Comparison of ENCODE assay signal across 18 cellular contexts in the genomic region with DNA sequence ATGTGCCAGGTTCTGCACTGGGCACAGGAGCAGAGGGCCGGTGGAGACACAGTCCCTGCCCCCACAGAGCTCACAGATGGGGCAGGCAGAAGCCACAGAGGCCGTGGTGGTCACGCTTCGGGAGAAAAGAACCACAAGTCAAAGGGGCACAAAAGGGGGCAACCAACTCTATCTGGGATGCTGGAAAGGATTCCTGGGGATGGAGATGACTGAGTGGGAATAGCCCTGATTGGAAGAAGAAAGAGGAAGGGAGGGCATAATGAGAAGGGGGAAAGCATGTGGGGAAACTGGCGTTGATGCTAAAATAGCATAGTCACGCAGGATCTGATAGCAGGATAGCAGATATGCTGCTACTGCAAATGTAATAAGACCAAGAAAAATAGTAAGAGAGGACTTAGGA.
DNase-seq lines count a peak whose midpoint lies in the region; ATAC-seq, FAIRE-seq and TF ChIP-seq lines count a peak whose summit lies in the region.
"Had no signal": no experiment of that assay in that cellular context is flagged by ENCODE, and none has a peak within 500 bp of the region (broad histone marks: within the 10 kb centered on the region; RNA-seq: fewer than 3 reads in every experiment).

No MANE protein-coding gene starts in this region.

- H3K4me3 ChIP-seq in heart left ventricle (no peak overlapping the region), right cardiac atrium (ENCODE audit: low read length) (no peak overlapping the region), K562 (no peak overlapping the region)

- no TSS peak for BruUV-seq in K562 (replicated peaks; lab: Mats Ljungman, UMichigan)

- no peak for TF ChIP-seq EP300 in K562 (IDR thresholded peaks at IDR 0.05; ENCODE audit: low read length)

- no peaks in the 10 kb centered on the region; the same call in 1 of the 2 replicates for H4K20me1 ChIP-seq in K562 (replicated peaks; ENCODE audit: control insufficient read depth, insufficient read depth, low read length)

- TF ChIP-seq RAD21 in K562 (CRISPR knock-in tag; conservative IDR thresholded peaks at IDR 0.05 in 1 of 2, IDR thresholded peaks at IDR 0.05 in 1 of 2) = no peak

- H3K27me3 ChIP-seq in heart left ventricle = no peaks in the 10 kb centered on the region
- no peaks in the 10 kb centered on the region for H3K27me3 ChIP-seq in right cardiac atrium (ENCODE audit: control insufficient read depth, insufficient read depth)
- peaks cover 7 to 10% of the 10 kb centered on the region in 2 experiments; a peak in 4 of 5 replicates for H3K27me3 ChIP-seq in K562 (ENCODE audit: control insufficient read depth in 2 of 2, insufficient read depth in 2 of 2, low read length in 2 of 2)

- H3K36me3 ChIP-seq in heart left ventricle (no peaks in the 10 kb centered on the region), K562 (ENCODE audit: control insufficient read depth, insufficient read depth, low read length) (no peaks in the 10 kb centered on the region)

- no peak overlapping the region for H3K4me2 ChIP-seq in K562 (ENCODE audit: insufficient read depth, low read length)

- no peak overlapping the region for H3K9ac ChIP-seq in K562 (ENCODE audit: insufficient read depth in 1 of 2, low read depth in 2 of 2, low read length in 2 of 2)

- no peak overlapping the region for H2AFZ ChIP-seq in K562 (ENCODE audit: low read depth, low read length)

- CTCF ChIA-PET in K562 (lab: Yijun Ruan, JAX; ENCODE audit: low intra/inter-chr PET ratio) = no interaction called here

- no peak for FAIRE-seq in K562 (lab: Jason Lieb, UNC)
- FAIRE-seq: GM12892 had no signal

- H3K27ac ChIP-seq in heart left ventricle = peak overlapping the region in 7 of 12 donors; percentile 79 to 95 (median 86)
- H3K27ac ChIP-seq in right cardiac atrium (ENCODE audit: low read length) = peak overlapping the region; percentile 75
- H3K27ac ChIP-seq in K562 (ENCODE audit: extremely low read depth, low read depth, low read length) = no peak overlapping the region
- H3K27ac ChIP-seq: 22Rv1 had no signal

- DNase-seq in heart left ventricle = no peak
- no peak for DNase-seq in Right ventricle myocardium inferior (ENCODE audit: missing footprints)
- DNase-seq in right cardiac atrium = no peak
- no peak for DNase-seq in left ventricle myocardium superior
- DNase-seq in K562 (ENCODE audit: extremely low read depth in 1 of 4, low spot score in 3 of 4) = no peak
- DNase-seq in activated CD4-positive, CD25-positive, alpha-beta regulatory T cell treated with anti-CD3 and anti-CD28 coated beads, Interleukin-2, amount 50 U/mL, for 72 hours = no peak
- DNase-seq in NCI-H1694 treated with DMSO at 0.1 percent for 48 hours (lab: John Stamatoyannopoulos, UW) = no peak
- DNase-seq in activated CD4-positive, CD25-positive, alpha-beta regulatory T cell (lab: John Stamatoyannopoulos, UW) = no peak
- DNase-seq: C1 segment of cervical spinal cord; Caco-2; CD8-positive, alpha-beta T cell; DMS153; DND-41; GOT3; H7 had no signal

- no peak for TF ChIP-seq CTCF in heart left ventricle (IDR thresholded peaks at IDR 0.05)
- TF ChIP-seq CTCF in K562 (IDR thresholded peaks at IDR 0.05 in 2 of 3, conservative IDR thresholded peaks at IDR 0.05 in 1 of 3; ENCODE audit: insufficient read depth in 2 of 3, low read depth in 1 of 3, low read length in 3 of 3) = no peak

- H3K79me2 ChIP-seq in K562 (ENCODE audit: control insufficient read depth, insufficient read depth, low read length) = no peaks in the 10 kb centered on the region

- ATAC-seq in heart left ventricle (no peak), Right ventricle myocardium inferior (no peak), right cardiac atrium (no peak), left ventricle myocardium superior (no peak), K562 (no peak)
- ATAC-seq: CD8-positive, alpha-beta T cell; HCT116 had no signal

- POLR2A ChIA-PET in K562 (lab: Yijun Ruan, JAX) = no interaction called here

- intact Hi-C loops in heart left ventricle (cut with DNase I) = loop anchor here in 2 of 10 donors (2.0 to 5.0 kb wide), 3 partner anchors 94 to 136 kb away; a partner anchor contains a TSS
- intact Hi-C loops in Right ventricle myocardium inferior (cut with DNase I) = loop anchor here (5.0 kb wide), 2 partner anchors 64 to 114 kb away; no protein-coding TSS in a partner anchor
- intact Hi-C loops in right cardiac atrium (cut with DNase I) = no loop called here
- intact Hi-C loops in left ventricle myocardium superior (cut with micrococcal nuclease) = loop anchor here (10.0 kb wide), 1 partner anchor 97 kb away; no protein-coding TSS in a partner anchor
- intact Hi-C loops in K562 (cut with micrococcal nuclease) = no loop called here

- peaks cover 3% of the 10 kb centered on the region for H3K9me1 ChIP-seq in K562 (ENCODE audit: control insufficient read depth, insufficient read depth, low read length)

- H3K9me3 ChIP-seq in heart left ventricle (no peaks in the 10 kb centered on the region), right cardiac atrium (ENCODE audit: control insufficient read depth, low read length) (no peaks in the 10 kb centered on the region), K562 (replicated peaks; ENCODE audit: control insufficient read depth, insufficient read depth, low read depth, low read length) (no peaks in the 10 kb centered on the region)
- H3K9me3 ChIP-seq: Caco-2 had no signal

- TF ChIP-seq POLR2A in heart left ventricle (IDR thresholded peaks at IDR 0.05) (no peak), K562 (conservative IDR thresholded peaks at IDR 0.05) (no peak)

- H3K4me1 ChIP-seq in heart left ventricle (peaks cover 0 to 32% (median 14%) of the 10 kb centered on the region in 12 donors), right cardiac atrium (ENCODE audit: control insufficient read depth, insufficient read depth, low read length) (no peaks in the 10 kb centered on the region), K562 (replicated peaks in 1 of 2; ENCODE audit: control insufficient read depth in 2 of 2, insufficient read depth in 2 of 2, low read length in 2 of 2) (no peaks in the 10 kb centered on the region)
- H3K4me1 ChIP-seq: Caco-2 had no signal

- in situ Hi-C loops in K562 (cut with MboI) = no loop called here

- 66 to 74% (median 71%) methylated on average over 6 of the region's 6 CpGs for WGBS in heart left ventricle, 4 donors
- 65% methylated on average over 6 of the region's 6 CpGs for WGBS in right cardiac atrium
- 0% methylated on average over 6 of the region's 6 CpGs for WGBS in K562 (ENCODE audit: insufficient coverage, low coverage, missing lambda C conversion rate)

TF ChIP-seq in K562, 482 proteins besides CTCF, POLR2A, EP300 and RAD21 (continues in another document):
- TF ChIP-seq MAFG (tag; conservative IDR thresholded peaks at IDR 0.05) = 0 out of 2 replicates have a peak, but pooled peaks have one; percentile 13

Comparison
In these comparisons a context has a peak if more than half of its experiments do, and no peak if none do; other contexts are left out.
1. intact Hi-C loops: an anchor here in Right ventricle myocardium inferior (5.0 kb wide) and left ventricle myocardium superior (10.0 kb wide); none called in right cardiac atrium and K562.